24 cellular contexts compared by ENCODE assay signal in genomic region chr18:13400636-13401315, GRCh38.
DNase-seq lines count a peak whose midpoint lies in the region; ATAC-seq, FAIRE-seq and TF ChIP-seq lines count a peak whose summit lies in the region.
"Had no signal": no experiment of that assay in that cellular context is flagged by ENCODE, and none has a peak within 500 bp of the region (broad histone marks: within the 10 kb centered on the region; RNA-seq: fewer than 3 reads in every experiment).

No MANE protein-coding gene starts in this region.

- TF ChIP-seq CTCF in PC-3 (conservative IDR thresholded peaks at IDR 0.05; ENCODE audit: low read depth, low read length): no peak

- no peak overlapping the region for H3K4me3 Mint-ChIP-seq in T-helper 2 cell treated with Interferon-gamma antibody and Interleukin-4, amounts not matched to agents 5 μg/mL and 100 μg/mL, for 36 hours
- H3K4me3 Mint-ChIP-seq in stimulated activated naive CD8-positive, alpha-beta T cell treated with anti-CD3 and anti-CD28 coated beads, Interleukin-15, Interleukin-2, amounts not matched to agents 100 ng/mL and 50 ng/mL, for 24 hours: no peak overlapping the region
- H3K4me3 Mint-ChIP-seq: GM23338 had no signal

- no peak overlapping the region for H4K91ac ChIP-seq in neuronal stem cell (ENCODE audit: low read depth, low read length, poor library complexity)

- POLR2A ChIA-PET in PC-3 (lab: Charles Lee; ENCODE audit: unreplicated experiment): no interaction called here

- H3K27ac ChIP-seq in neuronal stem cell (replicated peaks; ENCODE audit: low read length): no peak overlapping the region
- H3K27ac ChIP-seq in PC-3 (ENCODE audit: low read length): no peak overlapping the region
- H3K27ac ChIP-seq: 22Rv1, C4-2B, Peyer's patch had no signal

- no peaks in the 10 kb centered on the region for H3K36me3 Mint-ChIP-seq in T-helper 2 cell treated with Interferon-gamma antibody and Interleukin-4, amounts not matched to agents 5 μg/mL and 100 μg/mL, for 36 hours (ENCODE audit: low read depth)
- H3K36me3 Mint-ChIP-seq in stimulated activated naive CD8-positive, alpha-beta T cell treated with anti-CD3 and anti-CD28 coated beads, Interleukin-15, Interleukin-2, amounts not matched to agents 100 ng/mL and 50 ng/mL, for 24 hours (ENCODE audit: low read depth): peaks cover 3% of the 10 kb centered on the region

- peak overlapping the region; percentile 35 for H3K27ac Mint-ChIP-seq in T-helper 2 cell treated with Interferon-gamma antibody and Interleukin-4, amounts not matched to agents 5 μg/mL and 100 μg/mL, for 36 hours
- H3K27ac Mint-ChIP-seq in stimulated activated naive CD8-positive, alpha-beta T cell treated with anti-CD3 and anti-CD28 coated beads, Interleukin-15, Interleukin-2, amounts not matched to agents 100 ng/mL and 50 ng/mL, for 24 hours: peak overlapping the region; percentile 37
- H3K27ac Mint-ChIP-seq: GM23338 had no signal

- no peak overlapping the region for H2AFZ ChIP-seq in neuronal stem cell (ENCODE audit: low read length)
- no peak overlapping the region for H2AFZ ChIP-seq in PC-3 (ENCODE audit: low read length)

- H4K8ac ChIP-seq in neuronal stem cell (ENCODE audit: low read depth, low read length): no peak overlapping the region

- FAIRE-seq in urothelium cell line (lab: Jason Lieb, UNC): peak; percentile 96
- FAIRE-seq: HTR-8/SVneo had no signal

- no peak overlapping the region for H2BK15ac ChIP-seq in neuronal stem cell (ENCODE audit: low read length)

- H3K4me2 ChIP-seq in neuronal stem cell (ENCODE audit: insufficient read depth, low read length, poor library complexity, severe bottlenecking) (no peak overlapping the region), PC-3 (ENCODE audit: low read length) (no peak overlapping the region)
- H3K4me2 ChIP-seq: GM23338 had no signal

- no peak for DNase-seq in T-helper 2 cell treated with Interferon-gamma antibody and Interleukin-4, amounts not matched to agents 5 μg/mL and 100 μg/mL, for 36 hours (ENCODE audit: low spot score)
- DNase-seq in T-helper 2 cell (no peak), neuronal stem cell (ENCODE audit: low spot score) (no peak), urothelium cell line (ENCODE audit: low spot score) (no peak), islet precursor cell (no peak), PC-3 (no peak)
- DNase-seq in stimulated activated naive CD8-positive, alpha-beta T cell treated with anti-CD3 and anti-CD28 coated beads, Interleukin-15, Interleukin-2, amounts not matched to agents 100 U/mL and 50 U/mL, for 24 hours: no peak
- DNase-seq: ACHN, EL, GF-D8, HCEC 1CT, KG1, MV-4-11, NCI-H1105 treated with DMSO at 0.1 percent for 48 hours, NCI-H2029 treated with DMSO at 0.1 percent for 48 hours, NCI-H226, NCI-H524 treated with DMSO at 0.1 percent for 48 hours, NCI-H82, Peyer's patch had no signal

- no peaks in the 10 kb centered on the region for H3F3A ChIP-seq in PC-3 (ENCODE audit: low read length, unreplicated experiment)

- no peaks in the 10 kb centered on the region for H3K27me3 Mint-ChIP-seq in T-helper 2 cell treated with Interferon-gamma antibody and Interleukin-4, amounts not matched to agents 5 μg/mL and 100 μg/mL, for 36 hours (ENCODE audit: low read depth)
- H3K27me3 Mint-ChIP-seq in stimulated activated naive CD8-positive, alpha-beta T cell treated with anti-CD3 and anti-CD28 coated beads, Interleukin-15, Interleukin-2, amounts not matched to agents 100 ng/mL and 50 ng/mL, for 24 hours: no peaks in the 10 kb centered on the region

- H4K20me1 ChIP-seq in PC-3 (ENCODE audit: low read length): no peaks in the 10 kb centered on the region

- H3K18ac ChIP-seq in neuronal stem cell (ENCODE audit: low read length): peak overlapping the region; percentile 8

- H3K4me3 ChIP-seq in neuronal stem cell (ENCODE audit: low read length in 2 of 2) (no peak overlapping the region), PC-3 (ENCODE audit: low read length) (no peak overlapping the region)
- H3K4me3 ChIP-seq: GM23338, Peyer's patch had no signal

- no peak overlapping the region for H3K23ac ChIP-seq in neuronal stem cell (ENCODE audit: low read depth, low read length, poor library complexity)

- no peaks in the 10 kb centered on the region for H3K79me1 ChIP-seq in neuronal stem cell (ENCODE audit: low read depth, low read length)

- no peak overlapping the region for H2BK120ac ChIP-seq in neuronal stem cell (ENCODE audit: low read depth, low read length)

- no CpG with 5 or more reads among the region's 11 CpGs for WGBS in neuronal stem cell (ENCODE audit: extremely low coverage in 2 of 2, insufficient read length in 2 of 2, insufficient replicate concordance in 1 of 2), 2 donors

- CTCF ChIA-PET in PC-3 (lab: Charles Lee): no interaction called here

- H3K9ac ChIP-seq in neuronal stem cell (ENCODE audit: low read depth, low read length, poor library complexity) (no peak overlapping the region), PC-3 (ENCODE audit: low read length) (no peak overlapping the region)

- H3K36me3 ChIP-seq in neuronal stem cell (replicated peaks in 1 of 2; ENCODE audit: control insufficient read depth in 2 of 2, insufficient read depth in 2 of 2, low read length in 2 of 2) (no peaks in the 10 kb centered on the region), PC-3 (ENCODE audit: low read depth, low read length) (no peaks in the 10 kb centered on the region)

- BruUV-seq in PC-3 (replicated peaks; lab: Mats Ljungman, UMichigan): no TSS peak

- H3K14ac ChIP-seq in neuronal stem cell (ENCODE audit: low read length): no peak overlapping the region

- no peak overlapping the region for H2AK5ac ChIP-seq in neuronal stem cell (ENCODE audit: low read depth, low read length)

- H2BK12ac ChIP-seq in neuronal stem cell (ENCODE audit: low read length): no peak overlapping the region

- H3K9me3 Mint-ChIP-seq in T-helper 2 cell treated with Interferon-gamma antibody and Interleukin-4, amounts not matched to agents 5 μg/mL and 100 μg/mL, for 36 hours: no peaks in the 10 kb centered on the region
- no peaks in the 10 kb centered on the region for H3K9me3 Mint-ChIP-seq in stimulated activated naive CD8-positive, alpha-beta T cell treated with anti-CD3 and anti-CD28 coated beads, Interleukin-15, Interleukin-2, amounts not matched to agents 100 ng/mL and 50 ng/mL, for 24 hours
- H3K9me3 Mint-ChIP-seq: GM23338 had no signal

- H3K9me2 ChIP-seq in PC-3 (replicated peaks; ENCODE audit: low read length): no peaks in the 10 kb centered on the region

- H3K9me3 ChIP-seq in neuronal stem cell (replicated peaks in 1 of 2; ENCODE audit: control insufficient read depth in 2 of 2, insufficient read depth in 1 of 2, low read depth in 1 of 2, low read length in 2 of 2) (no peaks in the 10 kb centered on the region), PC-3 (ENCODE audit: low read length) (no peaks in the 10 kb centered on the region)
- H3K9me3 ChIP-seq: Peyer's patch had no signal

- ATAC-seq in stimulated activated naive CD8-positive, alpha-beta T cell treated with anti-CD3 and anti-CD28 coated beads, Interleukin-15, Interleukin-2, amounts not matched to agents 100 U/mL and 50 U/mL, for 24 hours: no peak
- no peak for ATAC-seq in PC-3
- ATAC-seq: GM23338 had no signal

- no peak overlapping the region for H3K4ac ChIP-seq in neuronal stem cell (ENCODE audit: low read length)

- no peaks in the 10 kb centered on the region for H3K4me1 ChIP-seq in neuronal stem cell (ENCODE audit: control insufficient read depth in 2 of 2, insufficient read depth in 1 of 2, low read depth in 1 of 2, low read length in 2 of 2)
- H3K4me1 ChIP-seq in PC-3 (ENCODE audit: insufficient read depth, low read length): no peaks in the 10 kb centered on the region
- H3K4me1 ChIP-seq: Peyer's patch had no signal

- H3K27me3 ChIP-seq in neuronal stem cell (ENCODE audit: control insufficient read depth in 3 of 3, insufficient read depth in 3 of 3, low read depth in 1 of 3, low read length in 3 of 3) (no peaks in the 10 kb centered on the region), PC-3 (ENCODE audit: low read length) (peaks cover 76% of the 10 kb centered on the region)
- H3K27me3 ChIP-seq: Peyer's patch had no signal

- no peaks in the 10 kb centered on the region for H3K79me2 ChIP-seq in PC-3 (ENCODE audit: low read length)

- H2BK5ac ChIP-seq in neuronal stem cell (ENCODE audit: low read length): no peak overlapping the region

- intact Hi-C loops in PC-3 (cut with micrococcal nuclease): no loop called here

- no peaks in the 10 kb centered on the region for H3K4me1 Mint-ChIP-seq in T-helper 2 cell treated with Interferon-gamma antibody and Interleukin-4, amounts not matched to agents 5 μg/mL and 100 μg/mL, for 36 hours (ENCODE audit: low read depth)
- peaks cover 8% of the 10 kb centered on the region for H3K4me1 Mint-ChIP-seq in stimulated activated naive CD8-positive, alpha-beta T cell treated with anti-CD3 and anti-CD28 coated beads, Interleukin-15, Interleukin-2, amounts not matched to agents 100 ng/mL and 50 ng/mL, for 24 hours (ENCODE audit: low read depth)
- H3K4me1 Mint-ChIP-seq: GM23338 had no signal
